Comparison of ENCODE assay signal across 9 cellular contexts in genomic region chr12:57889541-57889989, GRCh38. TPM values are rescaled to one million over a fixed set of nuclear protein-coding genes. Genes with fewer than 3 reads are reported as not detected.
DNase-seq lines count a peak whose midpoint lies in the region; ATAC-seq and TF ChIP-seq lines count a peak whose summit lies in the region.
"Had no signal": no experiment of that assay in that cellular context is flagged by ENCODE, and none has a peak within 500 bp of the region (broad histone marks: within the 10 kb centered on the region; RNA-seq: fewer than 3 reads in every experiment).

No MANE protein-coding gene starts in this region.

- H3F3A ChIP-seq in PC-3 (ENCODE audit: low read length, unreplicated experiment): peaks cover 5% of the 10 kb centered on the region

- no peaks in the 10 kb centered on the region for H3K36me3 Mint-ChIP-seq in CD4-positive, alpha-beta T cell (ENCODE audit: low read depth)

- no peaks in the 10 kb centered on the region for H3K9me3 ChIP-seq in PC-3 (ENCODE audit: low read length)
- H3K9me3 ChIP-seq in CD4-positive, alpha-beta T cell (ENCODE audit: control insufficient read depth, low read length): peaks cover 5% of the 10 kb centered on the region

- H3K4me3 ChIP-seq in AG10803 (ENCODE audit: low read length) (peak overlapping the region; percentile 50), PC-3 (ENCODE audit: low read length) (no peak overlapping the region), fibroblast of mammary gland (ENCODE audit: control insufficient read depth, low read depth, low read length) (peak overlapping the region; percentile 2)

- no peak for ATAC-seq in PC-3
- ATAC-seq in omental fat pad (ENCODE audit: low FRiP score): peak; percentile 26
- ATAC-seq in CD4-positive, alpha-beta T cell (ENCODE audit: poor library complexity): no peak

- no peaks in the 10 kb centered on the region for H4K20me1 ChIP-seq in PC-3 (ENCODE audit: low read length)

- peaks cover 38% of the 10 kb centered on the region for H3K4me1 ChIP-seq in PC-3 (ENCODE audit: insufficient read depth, low read length)

- H3K36me3 ChIP-seq in PC-3 (ENCODE audit: low read depth, low read length): no peaks in the 10 kb centered on the region

- H3K27me3 ChIP-seq in PC-3 (ENCODE audit: low read length): no peaks in the 10 kb centered on the region
- H3K27me3 ChIP-seq in CD4-positive, alpha-beta T cell (ENCODE audit: control insufficient read depth, insufficient read depth, low read length): no peaks in the 10 kb centered on the region

- H3K27ac Mint-ChIP-seq in CD4-positive, alpha-beta T cell: no peak overlapping the region

- POLR2A ChIA-PET in PC-3 (lab: Charles Lee; ENCODE audit: unreplicated experiment): no interaction called here
- POLR2A ChIA-PET in CD4-positive, alpha-beta T cell (lab: Charles Lee): interaction anchor here (2.4 kb wide), 1 partner anchor 8 kb away, joined by 20 read pairs; no protein-coding TSS in a partner anchor

- H3K9ac ChIP-seq in PC-3 (ENCODE audit: low read length): no peak overlapping the region

- intact Hi-C loops in PC-3 (cut with micrococcal nuclease): loop anchor here (2.0 kb wide), 1 partner anchor 25 kb away; no protein-coding TSS in a partner anchor
- intact Hi-C loops in CD4-positive, alpha-beta T cell (cut with DNase I, micrococcal nuclease): no loop called here

- H3K4me2 ChIP-seq in PC-3 (ENCODE audit: low read length): 0 out of 2 replicates have a peak overlapping the region, but pooled peaks have one; percentile 47

- BruUV-seq in PC-3 (replicated peaks; lab: Mats Ljungman, UMichigan): no TSS peak

- H3K4me1 Mint-ChIP-seq in CD4-positive, alpha-beta T cell (ENCODE audit: low read depth): peaks cover 19% of the 10 kb centered on the region

- H3K9me2 ChIP-seq in PC-3 (replicated peaks; ENCODE audit: low read length): no peaks in the 10 kb centered on the region

- no peak overlapping the region for H2AFZ ChIP-seq in PC-3 (ENCODE audit: low read length)

- H3K27me3 Mint-ChIP-seq in CD4-positive, alpha-beta T cell: no peaks in the 10 kb centered on the region

- H3K79me2 ChIP-seq in PC-3 (ENCODE audit: low read length): no peaks in the 10 kb centered on the region

- no peak overlapping the region for H3K4me3 Mint-ChIP-seq in CD4-positive, alpha-beta T cell

- H3K9me3 Mint-ChIP-seq in CD4-positive, alpha-beta T cell: no peaks in the 10 kb centered on the region

- peak; percentile 97 for DNase-seq in AG10803 (ENCODE audit: low read depth)
- no peak for DNase-seq in PC-3
- peak; percentile 98 for DNase-seq in fibroblast of mammary gland (ENCODE audit: low read depth)
- no peak for DNase-seq in omental fat pad (ENCODE audit: low spot score)
- no peak for DNase-seq in CD4-positive, alpha-beta T cell
- DNase-seq in OCI-M2 (lab: John Stamatoyannopoulos, UW; ENCODE audit: unreplicated experiment): no peak
- no peak for DNase-seq in NCI-H128 (lab: John Stamatoyannopoulos, UW; ENCODE audit: unreplicated experiment)
- no peak for DNase-seq in activated CD4-positive, alpha-beta T cell treated with anti-CD3 and anti-CD28 coated beads for 4 hours
- DNase-seq: GDM1 had no signal

- TF ChIP-seq CTCF in AG10803 (conservative IDR thresholded peaks at IDR 0.05; ENCODE audit: low read length): no peak
- TF ChIP-seq CTCF in PC-3 (conservative IDR thresholded peaks at IDR 0.05; ENCODE audit: low read depth, low read length): no peak
- TF ChIP-seq CTCF in fibroblast of mammary gland (conservative IDR thresholded peaks at IDR 0.05; ENCODE audit: control insufficient read depth, insufficient read depth, low read depth, low read length): no peak
- no peak for TF ChIP-seq CTCF in omental fat pad (IDR thresholded peaks at IDR 0.05)
- TF ChIP-seq CTCF in CD4-positive, alpha-beta T cell (IDR thresholded peaks at IDR 0.05): no peak

- no peak overlapping the region for H3K27ac ChIP-seq in PC-3 (ENCODE audit: low read length)
- no peak overlapping the region for H3K27ac ChIP-seq in CD4-positive, alpha-beta T cell (ENCODE audit: low read depth, low read length)

- CTCF ChIA-PET in PC-3 (lab: Charles Lee): interaction anchor here (0.9 kb wide), 1 partner anchor 9 kb away, joined by 4 read pairs; no protein-coding TSS in a partner anchor
- CTCF ChIA-PET in CD4-positive, alpha-beta T cell (lab: Charles Lee): interaction anchor here (0.7 kb wide), 1 partner anchor 16 kb away, joined by 3 read pairs; no protein-coding TSS in a partner anchor

RNA-seq across cellular contexts. Expression of gene CTDSP2, which starts 43.0 kb away (rescaled TPM):
- total RNA-seq in PC-3 (2014; rRNA removed) (37.4 and 39.4 TPM in 2 replicates), omental fat pad (100 to 1,000 TPM; 106 to 179 (median 150) TPM)
- 10 to 100 TPM; 86.2 to 86.4 TPM for total RNA-seq in CD4-positive, alpha-beta T cell

RNA-seq across cellular contexts. Expression of gene ATP23, which starts 51.8 kb away (rescaled TPM):
- 14.7 and 19.4 TPM in 2 replicates for total RNA-seq in PC-3 (2014; rRNA removed)
- 10 to 100 TPM in 2 of 4 donors, 1 to 10 TPM in 2; 3.6 to 18.3 (median 7.9) TPM for total RNA-seq in omental fat pad
- total RNA-seq in CD4-positive, alpha-beta T cell: 1 to 10 TPM; 5.3 to 5.6 TPM

Comparison
In these comparisons a context has a peak if more than half of its experiments do, and no peak if none do; other contexts are left out.
1. DNase-seq: peak in AG10803 (single experiment) and fibroblast of mammary gland (single experiment); none in PC-3 (single experiment), omental fat pad (single experiment), CD4-positive, alpha-beta T cell (0 of 10), OCI-M2 (single experiment), NCI-H128 (single experiment) and activated CD4-positive, alpha-beta T cell treated with anti-CD3 and anti-CD28 coated beads for 4 hours (0 of 2).